Comparison of ENCODE assay signal across 8 cellular contexts in the genomic region with DNA sequence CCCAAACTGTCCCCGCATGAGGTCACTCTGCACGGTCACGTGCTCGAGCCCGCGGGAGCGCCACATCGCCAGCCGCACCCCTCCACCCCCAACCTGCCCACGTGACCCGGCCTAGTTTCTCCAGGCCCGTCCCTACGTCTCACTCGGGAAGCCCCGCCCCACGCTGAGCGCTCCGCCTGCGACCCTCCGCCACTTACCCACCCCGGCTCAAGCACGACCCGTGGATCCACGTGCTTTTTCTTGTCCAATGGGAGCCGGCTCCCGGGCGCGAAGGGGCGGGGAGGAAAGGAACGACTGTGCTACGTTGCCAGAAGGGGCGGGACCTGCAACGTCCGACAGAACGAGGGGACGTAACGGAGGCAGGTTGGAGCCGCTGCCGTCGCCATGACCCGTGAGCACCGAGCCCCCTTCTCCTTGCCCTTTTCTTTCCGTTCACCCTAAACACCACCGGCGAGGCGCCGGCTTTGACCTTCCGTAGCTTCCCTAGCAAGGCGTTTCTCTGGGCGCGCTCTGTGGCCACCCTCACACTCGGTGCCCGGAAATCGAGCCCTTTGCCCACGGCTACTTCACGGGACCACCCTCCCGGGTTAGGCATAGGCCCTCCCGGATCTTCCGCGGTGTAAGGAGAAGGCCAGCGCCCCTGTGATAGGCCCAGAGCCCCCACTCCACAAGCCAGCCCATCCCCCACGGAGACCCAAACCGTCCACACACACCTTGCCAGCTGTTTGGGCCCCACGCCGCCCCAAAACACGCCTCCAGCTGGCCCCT. TPM values are rescaled to one million over a fixed set of nuclear protein-coding genes. Genes with fewer than 3 reads are reported as not detected.
A peak's percentile ranks its signal among the peaks of the same experiment; 100 is the strongest.
DNase-seq lines count a peak whose midpoint lies in the region; ATAC-seq and TF ChIP-seq lines count a peak whose summit lies in the region.

Gene SERF2 (plus strand): TSS at position 328 of the 768 bp plus-strand sequence. CDS start 57 bp downstream, at position 385.

- DNase-seq in GM04504 (ENCODE audit: low read depth) (peak; percentile 99), NCI-H1092 (lab: John Stamatoyannopoulos, UW) (peak; percentile 97), globus pallidus (ENCODE audit: low spot score) (peak; percentile 100), occipital lobe (lab: John Stamatoyannopoulos, UW) (peak; percentile 100)

- peak within 1 kb of the TSS; percentile 97 for H3K4me3 Mint-ChIP-seq in activated naive CD4-positive, alpha-beta T cell treated with anti-CD3 and anti-CD28 coated beads, Interleukin-2, amount 50 U/mL, for 24 hours

- H3K36me3 Mint-ChIP-seq in activated naive CD4-positive, alpha-beta T cell treated with anti-CD3 and anti-CD28 coated beads, Interleukin-2, amount 50 U/mL, for 24 hours: peaks cover 19% of the 10 kb centered on the region

- peaks cover 43% of the 10 kb centered on the region for H3K4me1 Mint-ChIP-seq in activated naive CD4-positive, alpha-beta T cell treated with anti-CD3 and anti-CD28 coated beads, Interleukin-2, amount 50 U/mL, for 24 hours

- ATAC-seq in HG02571 (IDR thresholded peaks at IDR 0.05; ENCODE audit: unreplicated experiment) (peak; percentile 89), SK-N-SH treated with all-trans-retinoic acid at 6 μM for 48 hours (peak; percentile 94)

- peak within 1 kb of the TSS; percentile 98 for H3K27ac ChIP-seq in temporal lobe (ENCODE audit: low read depth, low read length)

- H3K27ac Mint-ChIP-seq in activated naive CD4-positive, alpha-beta T cell treated with anti-CD3 and anti-CD28 coated beads, Interleukin-2, amount 50 U/mL, for 24 hours: peak within 1 kb of the TSS; percentile 96

- no peaks in the 10 kb centered on the region for H3K9me3 Mint-ChIP-seq in activated naive CD4-positive, alpha-beta T cell treated with anti-CD3 and anti-CD28 coated beads, Interleukin-2, amount 50 U/mL, for 24 hours

- H3K27me3 Mint-ChIP-seq in activated naive CD4-positive, alpha-beta T cell treated with anti-CD3 and anti-CD28 coated beads, Interleukin-2, amount 50 U/mL, for 24 hours: no peaks in the 10 kb centered on the region

TF ChIP-seq in SK-N-SH treated with all-trans-retinoic acid at 6 μM for 48 hours, 23 proteins besides CTCF, POLR2A, EP300 and RAD21:
- no peak for TF ChIP-seq PPARA (CRISPR knock-in tag; IDR thresholded peaks at IDR 0.05; ENCODE audit: borderline replicate concordance)
- TF ChIP-seq ISL1 (CRISPR knock-in tag; IDR thresholded peaks at IDR 0.05): no peak
TF ChIP-seq in SK-N-SH treated with all-trans-retinoic acid at 6 μM for 48 hours: peak in this region for 0.

RNA-seq across cellular contexts. Expression of gene SERF2, which starts in this region (rescaled TPM):
- total RNA-seq in occipital lobe (37.1 TPM), temporal lobe (43.0 TPM)

Comparison
In these comparisons a context has a peak if more than half of its experiments do, and no peak if none do; other contexts are left out.
1. Peak in every context shown above with its lines: DNase-seq, ATAC-seq and H3K27ac ChIP-seq.